6 cellular contexts compared by ENCODE assay signal in genomic region chr10:104243009-104243408, GRCh38. TPM values are rescaled to one million over a fixed set of nuclear protein-coding genes. Genes with fewer than 3 reads are reported as not detected.
"Had no signal": no experiment of that assay in that cellular context is flagged by ENCODE, and none has a peak within 500 bp of the region (broad histone marks: within the 10 kb centered on the region; RNA-seq: fewer than 3 reads in every experiment).

No MANE protein-coding gene starts in this region.

RNA-seq across cellular contexts. Expression of gene CFAP43, which starts 10.8 kb away (rescaled TPM):
- total RNA-seq: activated B cell treated with CpG ODN at 0.5 μM for 24 hours; activated CD4-positive, alpha-beta T cell treated with anti-CD3 and anti-CD28 coated beads, Interleukin-2, amount 10 ng/mL, durations not matched to agents 24 days and 14 days; activated CD8-positive, alpha-beta memory T cell treated with anti-CD3 and anti-CD28 coated beads, Interleukin-2, amount 10 ng/mL, durations not matched to agents 7 days and 5 days; activated T-helper 1 cell treated with anti-CD3 and anti-CD28 coated beads, Interleukin-12 subunit alpha, Interleukin-12 subunit beta, Interleukin-2, Interleukin-4 antibody, amounts not matched to agents 30 ng/mL and 10 ng/mL and 1 ng/mL, durations not matched to agents 14 hours and 24 hours and 36 hours; OCI-LY7 had no signal

RNA-seq across cellular contexts. Expression of gene GSTO2, which starts 26.0 kb away (rescaled TPM):
- total RNA-seq: ascending aorta had no signal
